In the genomic region with DNA sequence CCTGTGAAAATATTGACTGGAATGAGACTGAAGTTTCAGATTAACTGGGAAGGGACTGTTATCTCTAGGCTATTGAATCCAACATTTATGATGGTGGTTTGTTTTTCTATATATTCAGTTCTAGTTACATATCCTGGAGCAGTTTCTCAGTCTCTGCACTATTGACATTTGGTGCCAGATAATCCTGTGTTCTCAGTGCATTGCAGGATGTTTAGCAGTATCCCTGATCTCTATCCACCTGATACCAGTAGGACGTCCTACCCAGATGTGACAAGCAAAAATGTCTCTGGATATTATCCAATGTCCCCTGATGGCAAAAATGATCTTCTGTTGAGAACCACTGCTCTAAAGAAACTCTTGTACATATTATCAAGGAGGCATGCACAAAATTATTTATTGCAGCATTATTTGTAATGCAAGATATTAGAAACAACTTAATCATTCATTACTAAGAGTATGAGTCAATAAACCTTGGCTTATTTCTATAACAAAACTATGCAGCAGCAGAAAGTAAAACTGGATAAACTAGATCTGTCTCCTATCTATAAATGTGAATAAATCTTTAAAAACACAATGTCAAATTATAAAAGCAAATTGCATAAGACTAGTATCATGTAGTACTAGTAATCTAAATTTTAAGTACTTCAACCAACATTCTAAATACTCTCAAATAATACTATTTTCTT, we compare ENCODE assay signal across 29 cellular contexts.
"Had no signal": no experiment of that assay in that cellular context is flagged by ENCODE, and none has a peak within 500 bp of the region (broad histone marks: within the 10 kb centered on the region; RNA-seq: fewer than 3 reads in every experiment).

No MANE protein-coding gene starts in this region.

- H3K36me3 ChIP-seq: brain microvascular endothelial cell, esophagus squamous epithelium, gastrocnemius medialis, sigmoid colon, tibial nerve had no signal

- DNase-seq: activated CD4-positive, alpha-beta memory T cell treated with anti-CD3 and anti-CD28 coated beads for 36 hours; activated CD4-positive, alpha-beta T cell treated with anti-CD3 and anti-CD28 coated beads, Interleukin-2, amount 10 ng/mL, durations not matched to agents 24 days and 14 days; activated CD4-positive, CD25-positive, alpha-beta regulatory T cell treated with anti-CD3 and anti-CD28 coated beads, Interleukin-2, amount 50 U/mL, for 72 hours; activated gamma-delta T cell treated with Interleukin-2 at 50 U/mL for 16 hours; activated naive CD4-positive, alpha-beta T cell treated with anti-CD3 and anti-CD28 coated beads, Interleukin-2, amount 50 U/mL, for 16 hours; activated T-cell treated with anti-CD3 and anti-CD28 coated beads, Interleukin-2, amount 50 U/mL, for 4 hours; amniotic stem cell; brain microvascular endothelial cell; central memory CD4-positive, alpha-beta T cell; esophagus squamous epithelium; gastrocnemius medialis; glutamatergic neuron; kidney; left colon; midbrain; naive thymus-derived CD8-positive, alpha-beta T cell; nucleus accumbens; psoas muscle; sigmoid colon; small intestine; stimulated activated CD4-positive, alpha-beta T cell treated with anti-CD3 and anti-CD28 coated beads, Interleukin-1b, Interleukin-23, amount 100 ng/mL, for 48 hours; stimulated activated naive CD4-positive, alpha-beta T cell; T-helper 17 cell; T1000 had no signal

- H3K9ac ChIP-seq: parathyroid adenoma had no signal

- H3K79me2 ChIP-seq: parathyroid adenoma had no signal

- H3K4me3 ChIP-seq: esophagus squamous epithelium, gastrocnemius medialis, psoas muscle, sigmoid colon, tibial nerve had no signal

- H2AFZ ChIP-seq: parathyroid adenoma had no signal

- H3K4me1 ChIP-seq: gastrocnemius medialis, parathyroid adenoma, psoas muscle, sigmoid colon had no signal

- H3K9me3 ChIP-seq: esophagus squamous epithelium, gastrocnemius medialis, psoas muscle, sigmoid colon, tibial nerve had no signal

- H3K27me3 ChIP-seq: brain microvascular endothelial cell, esophagus squamous epithelium, gastrocnemius medialis, sigmoid colon, tibial nerve had no signal

- H3K27ac ChIP-seq: brain microvascular endothelial cell, gastrocnemius medialis, parathyroid adenoma, psoas muscle, sigmoid colon, tibial nerve had no signal

- ATAC-seq: activated T-cell treated with anti-CD3 and anti-CD28 coated beads, Interleukin-2, amount 50 U/mL, for 4 hours; activated T-helper 17 cell treated with anti-CD3 and anti-CD28 coated beads, Interleukin-2, amount 50 U/mL, for 72 hours; gastrocnemius medialis; left colon; naive thymus-derived CD8-positive, alpha-beta T cell; psoas muscle; T-helper 17 cell had no signal

- FAIRE-seq: astrocyte, endothelial cell of umbilical vein, kidney, small intestine had no signal
